8 cellular contexts compared by ENCODE assay signal in the genomic region with DNA sequence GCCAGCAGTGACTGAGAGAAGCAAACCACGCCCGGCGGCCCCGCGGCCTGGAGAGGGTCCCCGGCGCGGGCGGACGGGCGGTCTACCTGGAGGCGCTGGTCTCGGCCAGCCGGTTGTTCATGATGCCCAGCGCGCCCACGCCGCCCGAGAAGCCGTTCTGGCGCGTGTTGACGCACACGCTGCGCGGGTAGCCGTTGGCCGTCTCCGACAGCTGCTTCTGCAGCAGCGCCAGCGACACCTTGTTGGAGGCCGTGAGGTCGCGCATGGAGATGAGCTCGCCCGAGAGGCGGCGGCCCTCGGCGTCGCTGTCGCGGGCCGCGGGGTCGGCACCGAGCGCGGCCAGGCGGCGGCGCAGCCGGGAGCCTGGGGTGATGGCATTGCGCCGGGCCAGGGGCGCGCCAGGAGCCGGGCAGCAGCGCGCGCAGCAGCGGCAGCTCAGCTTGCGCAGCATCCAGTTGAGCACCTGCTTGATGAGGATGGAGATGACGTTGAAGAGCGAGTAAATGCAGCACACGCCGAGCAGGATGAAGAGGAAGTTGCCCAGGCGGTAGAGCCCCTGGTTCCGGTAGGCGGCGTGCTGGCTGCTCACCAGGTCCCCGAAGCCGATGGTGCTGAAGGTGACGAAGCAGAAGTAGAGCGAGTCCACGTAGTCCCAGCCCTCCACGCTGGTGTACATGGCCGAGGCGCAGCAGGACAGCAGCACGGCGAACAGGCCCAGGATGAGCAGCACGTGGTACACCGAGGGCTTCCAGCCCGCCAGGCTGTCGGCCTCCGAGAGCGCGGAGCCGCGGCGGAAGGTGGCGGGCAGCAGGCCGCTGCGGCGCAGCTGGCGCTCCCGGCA. TPM values are rescaled to one million over a fixed set of nuclear protein-coding genes. Genes with fewer than 3 reads are reported as not detected.
DNase-seq lines count a peak whose midpoint lies in the region; ATAC-seq and TF ChIP-seq lines count a peak whose summit lies in the region.

No MANE protein-coding gene starts in this region.

- no peak overlapping the region for H4K91ac ChIP-seq in mesenchymal stem cell (ENCODE audit: low read length)

- no peak overlapping the region for H3K23ac ChIP-seq in mesenchymal stem cell (ENCODE audit: low read length in 2 of 2)

- peak; percentile 47 for DNase-seq in NCI-H2227 treated with DMSO at 0.1 percent for 48 hours (lab: John Stamatoyannopoulos, UW)
- DNase-seq in activated CD4-positive, alpha-beta T cell treated with anti-CD3 and anti-CD28 coated beads, Interleukin-2, amount 50 U/mL, for 1 hour: peak; percentile 67
- no peak for DNase-seq in mesenchymal stem cell
- DNase-seq in stimulated activated CD8-positive, alpha-beta memory T cell treated with anti-CD3 and anti-CD28 coated beads, Interleukin-4, amount 100 ng/mL, for 48 hours: peak; percentile 80

- no peaks in the 10 kb centered on the region for H3K9me3 ChIP-seq in mesenchymal stem cell (ENCODE audit: control insufficient read depth, low read length)

- no peak overlapping the region for H2BK12ac ChIP-seq in mesenchymal stem cell (ENCODE audit: low read length in 2 of 2)

- peak overlapping the region; percentile 55 for H2BK15ac ChIP-seq in mesenchymal stem cell (ENCODE audit: low read depth, poor library complexity, severe bottlenecking)

- H3K4me1 ChIP-seq in mesenchymal stem cell (ENCODE audit: control insufficient read depth, insufficient read depth, low read depth, low read length): peaks cover 5% of the 10 kb centered on the region

- no peak overlapping the region for H4K8ac ChIP-seq in mesenchymal stem cell (ENCODE audit: low read length)

- H3K27me3 ChIP-seq in mesenchymal stem cell (ENCODE audit: control insufficient read depth in 1 of 2, insufficient read depth in 1 of 2, low read length in 2 of 2): peaks cover 0 to 62% of the 10 kb centered on the region in 2 experiments

- H3K18ac ChIP-seq in mesenchymal stem cell (ENCODE audit: low read depth in 1 of 2, low read length in 2 of 2): peak overlapping the region in 1 of 2 experiments; percentile 43

- peak overlapping the region; percentile 18 to 75 for H3K4me3 ChIP-seq in mesenchymal stem cell (ENCODE audit: insufficient read depth in 1 of 2, low read depth in 1 of 2, low read length in 2 of 2)

- H2AFZ ChIP-seq in mesenchymal stem cell (ENCODE audit: low read depth, low read length): no peak overlapping the region

- intact Hi-C loops in dendritic cell treated with granulocyte-macrophage colony-stimulating factor and Interleukin-4, amounts not matched to agents 40 ng/mL and 50 ng/mL, for 4 days (cut with micrococcal nuclease): no loop called here

- no peaks in the 10 kb centered on the region for H3K36me3 Mint-ChIP-seq in dendritic cell treated with granulocyte-macrophage colony-stimulating factor and Interleukin-4, amounts not matched to agents 40 ng/mL and 50 ng/mL, for 4 days (ENCODE audit: low read depth)

- no peak overlapping the region for H3K27ac Mint-ChIP-seq in dendritic cell treated with granulocyte-macrophage colony-stimulating factor and Interleukin-4, amounts not matched to agents 40 ng/mL and 50 ng/mL, for 4 days

- H2AK5ac ChIP-seq in mesenchymal stem cell (ENCODE audit: low read length, severe bottlenecking): no peak overlapping the region

- no peaks in the 10 kb centered on the region for H3K79me1 ChIP-seq in mesenchymal stem cell (replicated peaks; ENCODE audit: low read length, poor library complexity, severe bottlenecking)

- H3K36me3 ChIP-seq in mesenchymal stem cell (ENCODE audit: control insufficient read depth in 1 of 2, insufficient read depth in 2 of 2, low read depth in 1 of 2, low read length in 2 of 2): no peaks in the 10 kb centered on the region

- H2BK120ac ChIP-seq in mesenchymal stem cell (ENCODE audit: low read depth, low read length): no peak overlapping the region

- peak overlapping the region; percentile 79 for H3K4me3 Mint-ChIP-seq in dendritic cell treated with granulocyte-macrophage colony-stimulating factor and Interleukin-4, amounts not matched to agents 40 ng/mL and 50 ng/mL, for 4 days

- peak overlapping the region in 1 of 2 experiments; percentile 18 for H3K14ac ChIP-seq in mesenchymal stem cell (ENCODE audit: low read length in 2 of 2)

- H3K27me3 Mint-ChIP-seq in dendritic cell treated with granulocyte-macrophage colony-stimulating factor and Interleukin-4, amounts not matched to agents 40 ng/mL and 50 ng/mL, for 4 days: peaks cover 27% of the 10 kb centered on the region

- H3K9me3 Mint-ChIP-seq in dendritic cell treated with granulocyte-macrophage colony-stimulating factor and Interleukin-4, amounts not matched to agents 40 ng/mL and 50 ng/mL, for 4 days: no peaks in the 10 kb centered on the region

- TF ChIP-seq CTCF in 22Rv1 (IDR thresholded peaks at IDR 0.05): peak; percentile 51

- peaks cover 17% of the 10 kb centered on the region for H3K4me1 Mint-ChIP-seq in dendritic cell treated with granulocyte-macrophage colony-stimulating factor and Interleukin-4, amounts not matched to agents 40 ng/mL and 50 ng/mL, for 4 days (ENCODE audit: low read depth)

- no peak overlapping the region for H2BK5ac ChIP-seq in mesenchymal stem cell (ENCODE audit: low read depth, low read length, poor library complexity, severe bottlenecking)

- H3K4me2 ChIP-seq in mesenchymal stem cell (ENCODE audit: low read length, poor library complexity, severe bottlenecking): no peak overlapping the region

- 98% methylated on average over 97 of the region's 97 CpGs for WGBS in mesenchymal stem cell

- H3K27ac ChIP-seq in 22Rv1: no peak overlapping the region
- no peak overlapping the region for H3K27ac ChIP-seq in mesenchymal stem cell (ENCODE audit: low read length, poor library complexity, severe bottlenecking)

- no peak overlapping the region for H3K4ac ChIP-seq in mesenchymal stem cell (ENCODE audit: low read depth in 1 of 2, low read length in 2 of 2)

- peak overlapping the region; percentile 35 for H3K9ac ChIP-seq in mesenchymal stem cell (ENCODE audit: low read length)

- ATAC-seq in GM18858 (IDR thresholded peaks at IDR 0.05; ENCODE audit: unreplicated experiment) (peak; percentile 79), HG03095 (IDR thresholded peaks at IDR 0.05; ENCODE audit: unreplicated experiment) (peak; percentile 75)

RNA-seq across cellular contexts. Expression of gene KCNK12, which starts 49.7 kb away (rescaled TPM):
- polyA plus RNA-seq in mesenchymal stem cell (2013, experiment 1 of 2): 1.7 TPM
- polyA plus RNA-seq in mesenchymal stem cell (2013, experiment 2 of 2): 1.9 TPM
